ENCODE assay signal across 8 cellular contexts in the genomic region with DNA sequence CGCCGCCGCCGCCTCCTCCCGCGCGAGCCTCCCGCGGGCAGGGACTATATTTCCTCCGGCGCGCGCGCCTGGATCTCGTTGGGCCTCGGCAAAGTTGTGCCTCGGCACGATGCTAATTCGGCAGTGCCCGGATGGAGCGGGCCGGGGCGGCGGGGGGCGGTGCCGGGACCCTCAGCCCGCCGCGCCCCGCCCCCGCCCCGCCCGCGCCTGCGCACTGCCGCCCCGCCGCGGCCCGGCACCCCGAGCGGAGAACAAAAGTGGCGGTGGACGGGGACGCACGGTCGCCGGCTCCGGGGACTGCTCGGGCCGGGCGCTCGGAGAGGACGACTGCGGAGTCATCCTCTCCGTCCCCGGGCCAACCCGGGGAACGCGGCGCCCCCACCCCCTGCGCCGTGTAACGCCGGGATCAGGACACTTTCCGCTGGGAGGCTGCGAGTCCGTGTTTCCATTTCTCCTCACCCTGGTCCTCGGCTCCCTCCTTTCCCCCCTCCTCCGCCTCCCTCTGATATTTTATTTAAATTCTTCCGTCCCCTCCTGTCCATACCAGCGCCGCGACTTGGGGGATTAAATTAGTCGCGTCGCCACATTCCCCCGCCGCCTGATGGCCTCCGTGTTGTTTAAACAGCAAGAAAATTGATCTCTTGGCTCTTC.
DNase-seq lines count a peak whose midpoint lies in the region; ATAC-seq lines count a peak whose summit lies in the region.

TSS of gene PHF21B (minus strand) at position 125 of the 651 bp plus-strand sequence. CDS start 456 bp downstream, outside the sequence.

- H3K4me3 ChIP-seq in skeletal muscle cell (ENCODE audit: low read depth, low read length) = peak within 1 kb of the TSS; percentile 59

- ATAC-seq in HG03457 (IDR thresholded peaks at IDR 0.05; ENCODE audit: unreplicated experiment) = no peak

- DNase-seq in NCI-H1417 (lab: John Stamatoyannopoulos, UW) (peak; percentile 63 to 76 (median 70)), NCI-H1417 treated with DMSO at 0.1 percent for 48 hours (lab: John Stamatoyannopoulos, UW) (no peak), NCI-H510A treated with DMSO at 0.1 percent for 48 hours (lab: John Stamatoyannopoulos, UW) (peak; percentile 41), amniotic epithelial cell (ENCODE audit: low read depth) (peak; percentile 13), hepatic stellate cell (ENCODE audit: low spot score) (peak; percentile 46), skeletal muscle cell (ENCODE audit: low read depth) (no peak), RPMI8226 (no peak)

Comparison
In these comparisons a context has a peak if more than half of its experiments do, and no peak if none do; other contexts are left out.
1. DNase-seq: peak in NCI-H1417 (3 of 3), NCI-H510A treated with DMSO at 0.1 percent for 48 hours (single experiment), amniotic epithelial cell (single experiment) and hepatic stellate cell (single experiment); none in NCI-H1417 treated with DMSO at 0.1 percent for 48 hours (single experiment), skeletal muscle cell (single experiment) and RPMI8226 (single experiment).